ENCODE assay signal across 8 cellular contexts in the genomic region with DNA sequence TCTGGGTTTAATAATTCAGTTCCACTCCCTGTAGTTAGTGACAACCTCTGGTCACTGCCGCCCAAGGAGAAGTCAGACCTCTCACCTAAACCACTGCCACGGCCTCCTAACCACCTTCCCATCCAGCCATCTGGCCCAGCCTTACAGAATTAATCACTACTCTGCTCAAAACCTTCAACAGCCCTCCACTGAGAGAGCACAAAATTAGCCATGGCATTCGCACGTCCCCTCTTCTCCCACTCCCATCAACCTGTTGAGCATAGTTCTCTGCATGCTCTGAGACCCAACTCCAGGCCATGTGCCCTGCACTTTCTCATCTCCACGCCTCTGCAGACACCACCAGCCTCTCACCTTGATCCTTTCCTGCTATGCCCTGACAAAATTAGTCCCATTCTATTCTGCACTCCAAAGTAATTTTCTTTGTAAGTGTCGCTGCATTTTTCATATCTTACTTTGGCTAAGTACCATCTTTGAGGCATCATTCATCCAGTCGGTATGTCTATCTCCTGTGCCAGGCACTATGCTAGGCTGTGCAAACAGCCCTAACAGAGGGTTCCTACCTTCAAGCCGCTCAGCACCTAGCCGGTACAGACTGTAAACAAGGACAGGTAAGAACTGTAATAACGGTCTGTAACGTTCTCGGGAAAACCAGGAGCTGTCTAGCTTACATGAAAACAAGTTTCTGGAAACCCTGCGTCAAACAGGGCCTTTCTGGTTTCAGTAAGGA. TPM values are rescaled to one million over a fixed set of nuclear protein-coding genes. Genes with fewer than 3 reads are reported as not detected.
DNase-seq lines count a peak whose midpoint lies in the region; ATAC-seq and TF ChIP-seq lines count a peak whose summit lies in the region.

No MANE protein-coding gene starts in this region.

- peaks cover 23% of the 10 kb centered on the region for H3K4me1 Mint-ChIP-seq in neural progenitor cell

- peaks cover 20% of the 10 kb centered on the region for H3K79me2 ChIP-seq in PC-9 (ENCODE audit: low read depth)
- H3K79me2 ChIP-seq in neural progenitor cell (ENCODE audit: low read depth), result peaks cover 6% of the 10 kb centered on the region

- DNase-seq in NCI-H82 (lab: John Stamatoyannopoulos, UW) (peak; percentile 34), NCI-H82 treated with DMSO at 0.1 percent for 48 hours (lab: John Stamatoyannopoulos, UW; ENCODE audit: unreplicated experiment) (no peak), PC-9 (no peak), epithelial cell of proximal tubule (ENCODE audit: low read depth) (no peak), neural progenitor cell (ENCODE audit: low spot score) (no peak), inferior parietal cortex (ENCODE audit: extremely low spot score) (no peak), cortex of kidney (lab: John Stamatoyannopoulos, UW) (no peak)

- H3K27ac ChIP-seq in PC-9 (no peak overlapping the region), neural progenitor cell (no peak overlapping the region)

- H3K4me3 Mint-ChIP-seq in neural progenitor cell, result peak overlapping the region; percentile 85

- H4K20me1 ChIP-seq in PC-9 (ENCODE audit: insufficient read depth) (peaks cover 7% of the 10 kb centered on the region), neural progenitor cell (ENCODE audit: low read depth) (peaks cover 23% of the 10 kb centered on the region)

- BruUV-seq in PC-9 (replicated peaks; lab: Mats Ljungman, UMichigan), result TSS peak; percentile 30

- H3K27me3 Mint-ChIP-seq in neural progenitor cell (ENCODE audit: insufficient read depth, low read depth), result no peaks in the 10 kb centered on the region

- H3K9me3 Mint-ChIP-seq in neural progenitor cell, result no peaks in the 10 kb centered on the region

- CTCF ChIA-PET in PC-9 (lab: Charles Lee), result interaction anchor here (0.6 kb wide), 1 partner anchor 12 kb away, joined by 3 read pairs; no protein-coding TSS in a partner anchor

- peak overlapping the region; percentile 91 for H3K4me2 ChIP-seq in PC-9
- peak overlapping the region; percentile 79 for H3K4me2 ChIP-seq in neural progenitor cell

- no peaks in the 10 kb centered on the region for H3K9me2 ChIP-seq in PC-9 (ENCODE audit: insufficient read depth)

- TF ChIP-seq CTCF in PC-9 (conservative IDR thresholded peaks at IDR 0.05) (no peak), epithelial cell of proximal tubule (conservative IDR thresholded peaks at IDR 0.05; ENCODE audit: low read depth, low read length) (no peak), neural progenitor cell (IDR thresholded peaks at IDR 0.05) (no peak)

- H3K4me3 ChIP-seq in PC-9 (peak overlapping the region; percentile 63), epithelial cell of proximal tubule (ENCODE audit: low read depth, low read length) (peak overlapping the region; percentile 63), neural progenitor cell (peak overlapping the region; percentile 69)

- no peak overlapping the region for H3K9ac ChIP-seq in neural progenitor cell

- no peaks in the 10 kb centered on the region for H3K27me3 ChIP-seq in PC-9 (ENCODE audit: insufficient read depth, low read depth)
- H3K27me3 ChIP-seq in neural progenitor cell, result peaks cover 6% of the 10 kb centered on the region

- H2AFZ ChIP-seq in PC-9, result peak overlapping the region; percentile 79
- H2AFZ ChIP-seq in neural progenitor cell (replicated peaks), result no peak overlapping the region

- H3F3A ChIP-seq in PC-9 (ENCODE audit: insufficient read depth, low read depth) (peaks cover 18% of the 10 kb centered on the region), neural progenitor cell (ENCODE audit: low read depth) (peaks cover 25% of the 10 kb centered on the region)

- H3K27ac Mint-ChIP-seq in neural progenitor cell, result peak overlapping the region; percentile 0

- peaks cover 8% of the 10 kb centered on the region for H3K36me3 Mint-ChIP-seq in neural progenitor cell

- ATAC-seq in HG03280 (IDR thresholded peaks at IDR 0.05; ENCODE audit: unreplicated experiment), result no peak

- H3K4me1 ChIP-seq in PC-9 (replicated peaks; ENCODE audit: insufficient read depth) (peaks cover 20% of the 10 kb centered on the region), neural progenitor cell (no peaks in the 10 kb centered on the region)

- H3K36me3 ChIP-seq in PC-9 (ENCODE audit: low read depth), result no peaks in the 10 kb centered on the region
- H3K36me3 ChIP-seq in neural progenitor cell, result no peaks in the 10 kb centered on the region

- POLR2A ChIA-PET in PC-9 (lab: Charles Lee; ENCODE audit: unreplicated experiment), result interaction anchor here (0.6 kb wide), 1 partner anchor 277 kb away, joined by 3 read pairs; no protein-coding TSS in a partner anchor

- intact Hi-C loops in PC-9 (cut with micrococcal nuclease; ENCODE audit: unreplicated experiment), result no loop called here

- no peaks in the 10 kb centered on the region for H3K9me3 ChIP-seq in PC-9 (ENCODE audit: insufficient read depth, low read depth)
- H3K9me3 ChIP-seq in neural progenitor cell (ENCODE audit: low read depth), result no peaks in the 10 kb centered on the region

RNA-seq across cellular contexts. Expression of gene COPRS, which starts 1.0 kb away (rescaled TPM):
- total RNA-seq in PC-9 (2021), result 48.3 and 56.8 TPM in 2 replicates
- total RNA-seq in epithelial cell of proximal tubule, result 84.9 and 102 TPM in 2 replicates
- 37.9 and 51.3 TPM in 2 replicates for total RNA-seq in neural progenitor cell (ENCODE audit: low replicate concordance)

RNA-seq across cellular contexts. Expression of gene UTP6, which starts 43.4 kb away (rescaled TPM):
- total RNA-seq in PC-9 (2021) (55.2 and 67.8 TPM in 2 replicates), epithelial cell of proximal tubule (31.3 and 40.1 TPM in 2 replicates), neural progenitor cell (ENCODE audit: low replicate concordance) (44.8 and 70.1 TPM in 2 replicates)
